Comparison of ENCODE assay signal across 21 cellular contexts in the genomic region with DNA sequence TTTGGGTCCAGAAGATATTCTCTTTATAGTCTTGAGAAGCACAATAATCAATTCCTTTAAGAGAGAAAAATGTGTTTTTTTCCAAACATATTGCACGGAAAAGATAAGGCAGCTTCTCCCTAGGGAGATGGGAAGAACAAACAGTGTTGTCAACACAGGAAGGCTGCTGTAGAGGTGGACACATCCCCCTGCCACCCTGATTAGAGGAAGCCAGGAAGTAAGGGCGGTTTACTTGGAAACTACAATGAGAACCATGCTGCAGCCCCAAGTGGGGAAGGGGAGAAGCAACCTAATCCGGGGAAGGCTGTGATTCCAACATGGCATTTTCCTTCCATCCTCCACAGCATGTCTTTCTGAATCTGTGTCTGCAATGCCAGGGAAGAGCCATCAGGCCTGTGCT.
DNase-seq lines count a peak whose midpoint lies in the region; ATAC-seq and TF ChIP-seq lines count a peak whose summit lies in the region.
"Had no signal": no experiment of that assay in that cellular context is flagged by ENCODE, and none has a peak within 500 bp of the region (broad histone marks: within the 10 kb centered on the region; RNA-seq: fewer than 3 reads in every experiment).

No MANE protein-coding gene starts in this region.

- TF ChIP-seq CTCF in RWPE2 (IDR thresholded peaks at IDR 0.05; ENCODE audit: poor library complexity, severe bottlenecking) (no peak), left ventricle myocardium inferior (IDR thresholded peaks at IDR 0.05; ENCODE audit: borderline replicate concordance) (no peak), ascending aorta (IDR thresholded peaks at IDR 0.05) (no peak)

- H3K9me3 Mint-ChIP-seq in activated CD4-positive, alpha-beta T cell treated with anti-CD3 and anti-CD28 coated beads, Interleukin-2, amount 10 ng/mL, durations not matched to agents 7 days and 5 days: peaks cover 3% of the 10 kb centered on the region
- H3K9me3 Mint-ChIP-seq: CD4-positive, alpha-beta memory T cell had no signal

- H3K27me3 ChIP-seq in RWPE2 (ENCODE audit: insufficient read depth, poor library complexity, severe bottlenecking) (no peaks in the 10 kb centered on the region), left ventricle myocardium inferior (ENCODE audit: low read depth) (no peaks in the 10 kb centered on the region), rectal smooth muscle tissue (ENCODE audit: control insufficient read depth, insufficient read depth, low read length) (no peaks in the 10 kb centered on the region), ascending aorta (no peaks in the 10 kb centered on the region)
- H3K27me3 ChIP-seq: body of pancreas had no signal

- DNase-seq in activated CD4-positive, alpha-beta T cell treated with anti-CD3 and anti-CD28 coated beads, Interleukin-2, amount 10 ng/mL, durations not matched to agents 7 days and 5 days: no peak
- DNase-seq in activated CD4-positive, alpha-beta T cell treated with anti-CD3 and anti-CD28 coated beads, Interleukin-2, amount 50 U/mL, for 1 hour: no peak
- DNase-seq in RWPE2 (ENCODE audit: low spot score): no peak
- no peak for DNase-seq in left ventricle myocardium inferior
- no peak for DNase-seq in stimulated activated CD4-positive, alpha-beta T cell treated with anti-CD3 and anti-CD28 coated beads, Interleukin-4, amount 100 ng/mL, for 1 hour
- DNase-seq in ascending aorta (ENCODE audit: low spot score in 2 of 2): no peak
- DNase-seq: activated CD8-positive, alpha-beta memory T cell treated with anti-CD3 and anti-CD28 coated beads, Interleukin-2, amount 50 U/mL, for 4 hours; activated naive CD4-positive, alpha-beta T cell; body of pancreas; CD4-positive, alpha-beta memory T cell; cortex of kidney; erythroblast; H7; Kasumi-1; NK-92 treated with Interleukin-12 subunit alpha and Interleukin-12 subunit beta, amount 100 ng/mL, for 24 hours; SHP77 treated with DMSO at 0.1 percent for 48 hours; stimulated activated CD4-positive, alpha-beta T cell treated with anti-CD3 and anti-CD28 coated beads, Interleukin-2, amount 100 ng/mL, for 48 hours; T-helper 17 cell had no signal

- H3K9ac ChIP-seq in rectal smooth muscle tissue (ENCODE audit: low read length): no peak overlapping the region

- H3K9me3 ChIP-seq in RWPE2 (ENCODE audit: severe bottlenecking) (no peaks in the 10 kb centered on the region), left ventricle myocardium inferior (replicated peaks) (no peaks in the 10 kb centered on the region), ascending aorta (no peaks in the 10 kb centered on the region)
- H3K9me3 ChIP-seq: body of pancreas had no signal

- no peak for ATAC-seq in RWPE2 (ENCODE audit: low read depth)
- no peak for ATAC-seq in HG03565 (IDR thresholded peaks at IDR 0.05; ENCODE audit: unreplicated experiment)
- ATAC-seq: activated CD4-positive, CD25-positive, alpha-beta regulatory T cell treated with anti-CD3 and anti-CD28 coated beads, Interleukin-2, amount 50 U/mL, for 24 hours; body of pancreas; T-helper 17 cell had no signal

- peaks cover 82% of the 10 kb centered on the region for H3K4me1 Mint-ChIP-seq in activated CD4-positive, alpha-beta T cell treated with anti-CD3 and anti-CD28 coated beads, Interleukin-2, amount 10 ng/mL, durations not matched to agents 7 days and 5 days

- POLR2A ChIA-PET in activated CD4-positive, alpha-beta T cell treated with anti-CD3 and anti-CD28 coated beads, Interleukin-2, amount 10 ng/mL, durations not matched to agents 7 days and 5 days (lab: Charles Lee): no interaction called here

- H3K27ac Mint-ChIP-seq in activated CD4-positive, alpha-beta T cell treated with anti-CD3 and anti-CD28 coated beads, Interleukin-2, amount 10 ng/mL, durations not matched to agents 7 days and 5 days: peak overlapping the region; percentile 32
- H3K27ac Mint-ChIP-seq: CD4-positive, alpha-beta memory T cell; T-helper 17 cell had no signal

- no peak overlapping the region for H3K4me3 Mint-ChIP-seq in activated CD4-positive, alpha-beta T cell treated with anti-CD3 and anti-CD28 coated beads, Interleukin-2, amount 10 ng/mL, durations not matched to agents 7 days and 5 days
- H3K4me3 Mint-ChIP-seq: T-helper 17 cell had no signal

- peaks cover 84% of the 10 kb centered on the region for H3K4me1 ChIP-seq in RWPE2 (ENCODE audit: insufficient read depth, poor library complexity, severe bottlenecking)
- peaks cover 88% of the 10 kb centered on the region for H3K4me1 ChIP-seq in left ventricle myocardium inferior
- H3K4me1 ChIP-seq in rectal smooth muscle tissue (ENCODE audit: control insufficient read depth, insufficient read depth, low read length): peaks cover 8% of the 10 kb centered on the region
- H3K4me1 ChIP-seq in ascending aorta: peaks cover 3 to 35% of the 10 kb centered on the region in 2 donors
- H3K4me1 ChIP-seq: body of pancreas had no signal

- H3K36me3 ChIP-seq in RWPE2 (ENCODE audit: low read depth) (no peaks in the 10 kb centered on the region), left ventricle myocardium inferior (no peaks in the 10 kb centered on the region), rectal smooth muscle tissue (ENCODE audit: control insufficient read depth, insufficient read depth, low read length) (no peaks in the 10 kb centered on the region), ascending aorta (no peaks in the 10 kb centered on the region)

- intact Hi-C loops in left ventricle myocardium inferior (cut with micrococcal nuclease): loop anchor here (10.0 kb wide), 1 partner anchor 255 kb away; the partner anchor contains the start of gene TGFBR2
- intact Hi-C loops in ascending aorta (cut with DNase I): no loop called here

- peaks cover 13% of the 10 kb centered on the region for H3K36me3 Mint-ChIP-seq in activated CD4-positive, alpha-beta T cell treated with anti-CD3 and anti-CD28 coated beads, Interleukin-2, amount 10 ng/mL, durations not matched to agents 7 days and 5 days (ENCODE audit: low read depth)
- H3K36me3 Mint-ChIP-seq: CD4-positive, alpha-beta memory T cell had no signal

- peaks cover 25% of the 10 kb centered on the region for H3K27me3 Mint-ChIP-seq in activated CD4-positive, alpha-beta T cell treated with anti-CD3 and anti-CD28 coated beads, Interleukin-2, amount 10 ng/mL, durations not matched to agents 7 days and 5 days
- H3K27me3 Mint-ChIP-seq: CD4-positive, alpha-beta memory T cell had no signal

- CTCF ChIA-PET in activated CD4-positive, alpha-beta T cell treated with anti-CD3 and anti-CD28 coated beads, Interleukin-2, amount 10 ng/mL, durations not matched to agents 7 days and 5 days (lab: Charles Lee): interaction anchor here (1.2 to 2.1 kb wide), 3 partner anchors 29 to 257 kb away, joined by 3 to 10 read pairs (median 3); partner anchors contain the start of gene TGFBR2

- H3K27ac ChIP-seq in RWPE2 (ENCODE audit: poor library complexity, severe bottlenecking): peak overlapping the region; percentile 99
- peak overlapping the region; percentile 83 for H3K27ac ChIP-seq in left ventricle myocardium inferior (replicated peaks)
- peak overlapping the region; percentile 1 for H3K27ac ChIP-seq in rectal smooth muscle tissue (ENCODE audit: low read depth, low read length)
- H3K27ac ChIP-seq in ascending aorta: peak overlapping the region in 1 of 2 donors; percentile 10
- H3K27ac ChIP-seq: body of pancreas had no signal

- no peak overlapping the region for H3K4me3 ChIP-seq in RWPE2 (ENCODE audit: severe bottlenecking)
- no peak overlapping the region for H3K4me3 ChIP-seq in left ventricle myocardium inferior
- H3K4me3 ChIP-seq in rectal smooth muscle tissue (ENCODE audit: low read length): no peak overlapping the region
- no peak overlapping the region for H3K4me3 ChIP-seq in ascending aorta
- H3K4me3 ChIP-seq: body of pancreas had no signal
